Comparison of ENCODE assay signal across 17 cellular contexts in the genomic region with DNA sequence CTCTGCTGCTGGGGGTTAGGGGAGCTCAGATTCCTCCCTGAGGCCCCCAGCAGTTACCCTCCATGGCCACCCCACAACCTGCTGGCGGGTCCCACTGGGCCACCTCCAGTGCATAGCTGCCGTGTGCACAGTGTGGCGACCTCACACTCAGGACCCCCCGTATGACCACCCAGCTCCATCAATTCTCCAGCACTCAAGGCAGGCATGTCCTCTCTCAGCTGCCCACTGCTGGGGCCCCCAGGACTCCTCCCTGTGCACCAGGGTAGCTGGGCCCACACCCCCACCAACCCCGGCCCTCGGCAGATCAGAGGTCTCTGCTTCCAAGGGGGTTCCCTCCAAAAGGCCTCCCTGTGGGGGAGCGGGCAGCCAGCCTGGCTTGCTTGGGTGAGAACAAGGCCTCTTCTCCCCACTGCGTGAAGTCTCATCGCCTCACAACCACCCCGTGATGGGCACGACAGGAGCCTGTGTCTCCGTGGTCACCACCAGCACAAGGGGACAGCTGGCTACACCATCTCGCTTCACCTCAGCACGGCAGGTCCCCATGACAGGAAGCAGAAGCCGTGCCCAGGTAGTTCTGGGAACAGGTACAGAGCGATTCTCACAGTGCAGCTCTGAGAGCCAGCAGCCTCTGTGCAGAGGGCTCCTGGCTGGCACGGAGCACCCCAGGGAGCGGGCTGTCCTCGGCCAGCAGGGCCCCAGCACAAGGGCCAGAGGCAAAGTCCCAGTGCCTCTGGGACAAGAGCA. TPM values are rescaled to one million over a fixed set of nuclear protein-coding genes. Genes with fewer than 3 reads are reported as not detected.
DNase-seq lines count a peak whose midpoint lies in the region; ATAC-seq and TF ChIP-seq lines count a peak whose summit lies in the region.
"Had no signal": no experiment of that assay in that cellular context is flagged by ENCODE, and none has a peak within 500 bp of the region (broad histone marks: within the 10 kb centered on the region; RNA-seq: fewer than 3 reads in every experiment).

No MANE protein-coding gene starts in this region.

- ATAC-seq in activated CD8-positive, alpha-beta memory T cell treated with anti-CD3 and anti-CD28 coated beads, Interleukin-2, amount 10 ng/mL, durations not matched to agents 7 days and 5 days, result no peak
- ATAC-seq: GM23338, left lung had no signal

- DNase-seq in activated CD8-positive, alpha-beta memory T cell treated with anti-CD3 and anti-CD28 coated beads, Interleukin-2, amount 50 U/mL, for 48 hours, result peak; percentile 47
- DNase-seq in activated CD8-positive, alpha-beta memory T cell treated with anti-CD3 and anti-CD28 coated beads, Interleukin-2, amount 10 ng/mL, durations not matched to agents 7 days and 5 days, result no peak
- DNase-seq in glutamatergic neuron (peak; percentile 19), midbrain (lab: John Stamatoyannopoulos, UW) (no peak), NCI-H82 (lab: John Stamatoyannopoulos, UW) (no peak), SKM-1 treated with dmso at 0.1 percent for 144 hours (lab: John Stamatoyannopoulos, UW; ENCODE audit: unreplicated experiment) (no peak)
- peak; percentile 22 for DNase-seq in stimulated activated CD8-positive, alpha-beta memory T cell treated with anti-CD3 and anti-CD28 coated beads, Interleukin-4, amount 100 ng/mL, for 48 hours
- DNase-seq: activated CD4-positive, alpha-beta T cell treated with anti-CD3 and anti-CD28 coated beads, Interleukin-2, amount 50 U/mL, for 4 hours; COR-L47; dermis blood vessel endothelial cell; GDM1; NCI-H1092 treated with DMSO at 0.1 percent for 48 hours; T1000 had no signal

- H3K4me3 ChIP-seq in HEK293 (ENCODE audit: low read depth, low read length), result no peak overlapping the region
- H3K4me3 ChIP-seq: GM23338, left lung, suprapubic skin had no signal

- H3K27me3 Mint-ChIP-seq in activated CD8-positive, alpha-beta memory T cell treated with anti-CD3 and anti-CD28 coated beads, Interleukin-2, amount 10 ng/mL, durations not matched to agents 7 days and 5 days, result no peaks in the 10 kb centered on the region
- H3K27me3 Mint-ChIP-seq in glutamatergic neuron (ENCODE audit: unreplicated experiment), result no peaks in the 10 kb centered on the region

- peaks cover 13% of the 10 kb centered on the region for H3K4me1 Mint-ChIP-seq in activated CD8-positive, alpha-beta memory T cell treated with anti-CD3 and anti-CD28 coated beads, Interleukin-2, amount 10 ng/mL, durations not matched to agents 7 days and 5 days
- H3K4me1 Mint-ChIP-seq in glutamatergic neuron (ENCODE audit: low read depth, unreplicated experiment), result peaks cover 5% of the 10 kb centered on the region
- H3K4me1 Mint-ChIP-seq: GM23338 had no signal

- no peaks in the 10 kb centered on the region for H3K9me3 ChIP-seq in HEK293 (ENCODE audit: control insufficient read depth, insufficient read depth, low read depth, low read length)
- H3K9me3 ChIP-seq: left lung, suprapubic skin had no signal

- H3K9me3 Mint-ChIP-seq in activated CD8-positive, alpha-beta memory T cell treated with anti-CD3 and anti-CD28 coated beads, Interleukin-2, amount 10 ng/mL, durations not matched to agents 7 days and 5 days (ENCODE audit: low read depth), result no peaks in the 10 kb centered on the region
- H3K9me3 Mint-ChIP-seq in glutamatergic neuron (ENCODE audit: unreplicated experiment), result peaks cover 10% of the 10 kb centered on the region

- POLR2A ChIA-PET in HEK293 (lab: Yijun Ruan, JAX), result no interaction called here

- TF ChIP-seq CTCF in HEK293 (tag by site-specific recombination; IDR thresholded peaks at IDR 0.05) (no peak), glutamatergic neuron (IDR thresholded peaks at IDR 0.05; ENCODE audit: partially characterized antibody, unreplicated experiment) (no peak)

- CTCF ChIA-PET in activated CD8-positive, alpha-beta memory T cell treated with anti-CD3 and anti-CD28 coated beads, Interleukin-2, amount 10 ng/mL, durations not matched to agents 7 days and 5 days (lab: Charles Lee), result interaction anchor here (1.1 kb wide), 1 partner anchor 222 kb away, joined by 3 read pairs; a partner anchor contains a TSS
- CTCF ChIA-PET in HEK293 (lab: Yijun Ruan, JAX), result no interaction called here

- no peak overlapping the region for H3K27ac Mint-ChIP-seq in activated CD8-positive, alpha-beta memory T cell treated with anti-CD3 and anti-CD28 coated beads, Interleukin-2, amount 10 ng/mL, durations not matched to agents 7 days and 5 days
- H3K27ac Mint-ChIP-seq in glutamatergic neuron (ENCODE audit: unreplicated experiment), result no peak overlapping the region
- H3K27ac Mint-ChIP-seq: GM23338 had no signal

- no peaks in the 10 kb centered on the region for H3K36me3 Mint-ChIP-seq in activated CD8-positive, alpha-beta memory T cell treated with anti-CD3 and anti-CD28 coated beads, Interleukin-2, amount 10 ng/mL, durations not matched to agents 7 days and 5 days
- H3K36me3 Mint-ChIP-seq in glutamatergic neuron (ENCODE audit: unreplicated experiment), result no peaks in the 10 kb centered on the region

- H3K4me3 Mint-ChIP-seq in activated CD8-positive, alpha-beta memory T cell treated with anti-CD3 and anti-CD28 coated beads, Interleukin-2, amount 10 ng/mL, durations not matched to agents 7 days and 5 days, result no peak overlapping the region
- no peak overlapping the region for H3K4me3 Mint-ChIP-seq in glutamatergic neuron (ENCODE audit: unreplicated experiment)
- H3K4me3 Mint-ChIP-seq: GM23338 had no signal

- H3K4me1 ChIP-seq in HEK293 (ENCODE audit: control insufficient read depth, insufficient read depth, low read length), result no peaks in the 10 kb centered on the region

- no peak overlapping the region for H3K27ac ChIP-seq in HEK293 (ENCODE audit: extremely low read depth, low read depth, low read length)
- H3K27ac ChIP-seq: suprapubic skin had no signal

- H3K36me3 ChIP-seq in HEK293 (ENCODE audit: control insufficient read depth in 2 of 2, insufficient read depth in 1 of 2, low read length in 2 of 2), result peaks cover 0 to 31% of the 10 kb centered on the region in 2 experiments; a peak in 1 of 3 replicates

TF ChIP-seq in HEK293, 187 proteins besides CTCF, POLR2A, EP300 and RAD21:
- TF ChIP-seq ZNF664 (tag by site-specific recombination; IDR thresholded peaks at IDR 0.05), result no peak
- TF ChIP-seq ZNF530 (tag by site-specific recombination; IDR thresholded peaks at IDR 0.05; ENCODE audit: low read depth), result no peak
- no peak for TF ChIP-seq ZNF792 (tag by site-specific recombination; IDR thresholded peaks at IDR 0.05)
- TF ChIP-seq, protein P1, sequence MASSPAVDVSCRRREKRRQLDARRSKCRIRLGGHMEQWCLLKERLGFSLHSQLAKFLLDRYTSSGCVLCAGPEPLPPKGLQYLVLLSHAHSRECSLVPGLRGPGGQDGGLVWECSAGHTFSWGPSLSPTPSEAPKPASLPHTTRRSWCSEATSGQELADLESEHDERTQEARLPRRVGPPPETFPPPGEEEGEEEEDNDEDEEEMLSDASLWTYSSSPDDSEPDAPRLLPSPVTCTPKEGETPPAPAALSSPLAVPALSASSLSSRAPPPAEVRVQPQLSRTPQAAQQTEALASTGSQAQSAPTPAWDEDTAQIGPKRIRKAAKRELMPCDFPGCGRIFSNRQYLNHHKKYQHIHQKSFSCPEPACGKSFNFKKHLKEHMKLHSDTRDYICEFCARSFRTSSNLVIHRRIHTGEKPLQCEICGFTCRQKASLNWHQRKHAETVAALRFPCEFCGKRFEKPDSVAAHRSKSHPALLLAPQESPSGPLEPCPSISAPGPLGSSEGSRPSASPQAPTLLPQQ (tag by site-specific recombination; IDR thresholded peaks at IDR 0.05), result 0 out of 2 replicates have a peak, but pooled peaks have one; percentile 45
- TF ChIP-seq SCRT2 (tag by site-specific recombination; IDR thresholded peaks at IDR 0.05), result no peak
- TF ChIP-seq ZIC2 (tag by site-specific recombination; IDR thresholded peaks at IDR 0.05), result peak; percentile 32; the same call in 1 of the 2 replicates
- TF ChIP-seq, protein P2, sequence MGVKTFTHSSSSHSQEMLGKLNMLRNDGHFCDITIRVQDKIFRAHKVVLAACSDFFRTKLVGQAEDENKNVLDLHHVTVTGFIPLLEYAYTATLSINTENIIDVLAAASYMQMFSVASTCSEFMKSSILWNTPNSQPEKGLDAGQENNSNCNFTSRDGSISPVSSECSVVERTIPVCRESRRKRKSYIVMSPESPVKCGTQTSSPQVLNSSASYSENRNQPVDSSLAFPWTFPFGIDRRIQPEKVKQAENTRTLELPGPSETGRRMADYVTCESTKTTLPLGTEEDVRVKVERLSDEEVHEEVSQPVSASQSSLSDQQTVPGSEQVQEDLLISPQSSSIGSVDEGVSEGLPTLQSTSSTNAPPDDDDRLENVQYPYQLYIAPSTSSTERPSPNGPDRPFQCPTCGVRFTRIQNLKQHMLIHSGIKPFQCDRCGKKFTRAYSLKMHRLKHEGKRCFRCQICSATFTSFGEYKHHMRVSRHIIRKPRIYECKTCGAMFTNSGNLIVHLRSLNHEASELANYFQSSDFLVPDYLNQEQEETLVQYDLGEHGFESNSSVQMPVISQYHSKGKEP (tag by site-specific recombination; IDR thresholded peaks at IDR 0.05), result no peak
- TF ChIP-seq GLIS1 (tag by site-specific recombination; IDR thresholded peaks at IDR 0.05), result peak; percentile 71
- peak; percentile 79 for TF ChIP-seq GLIS2 (tag by site-specific recombination; IDR thresholded peaks at IDR 0.05)

RNA-seq across cellular contexts. Expression of a gene that starts 4.6 kb away (rescaled TPM):
- total RNA-seq in activated CD8-positive, alpha-beta memory T cell treated with anti-CD3 and anti-CD28 coated beads, Interleukin-2, amount 10 ng/mL, durations not matched to agents 7 days and 5 days, result 10 to 100 TPM; 29.8 to 34.5 TPM
- total RNA-seq in glutamatergic neuron (ENCODE audit: unreplicated experiment), result 15.6 TPM

RNA-seq across cellular contexts. Expression of a gene that starts 4.6 kb away (rescaled TPM):
- 1 to 10 TPM; 5.5 to 5.6 TPM for total RNA-seq in activated CD8-positive, alpha-beta memory T cell treated with anti-CD3 and anti-CD28 coated beads, Interleukin-2, amount 10 ng/mL, durations not matched to agents 7 days and 5 days
- total RNA-seq in glutamatergic neuron (ENCODE audit: unreplicated experiment), result 6.8 TPM

RNA-seq across cellular contexts. Expression of a gene that starts 15.4 kb away (rescaled TPM):
- 10 to 100 TPM; 13.7 to 14.3 TPM for total RNA-seq in activated CD8-positive, alpha-beta memory T cell treated with anti-CD3 and anti-CD28 coated beads, Interleukin-2, amount 10 ng/mL, durations not matched to agents 7 days and 5 days
- 143 TPM for total RNA-seq in glutamatergic neuron (ENCODE audit: unreplicated experiment)

Comparison
In these comparisons a context has a peak if more than half of its experiments do, and no peak if none do; other contexts are left out.
1. DNase-seq: peak in activated CD8-positive, alpha-beta memory T cell treated with anti-CD3 and anti-CD28 coated beads, Interleukin-2, amount 50 U/mL, for 48 hours (single experiment), glutamatergic neuron (single experiment) and stimulated activated CD8-positive, alpha-beta memory T cell treated with anti-CD3 and anti-CD28 coated beads, Interleukin-4, amount 100 ng/mL, for 48 hours (single experiment); none in activated CD8-positive, alpha-beta memory T cell treated with anti-CD3 and anti-CD28 coated beads, Interleukin-2, amount 10 ng/mL, durations not matched to agents 7 days and 5 days (single experiment), midbrain (single experiment), NCI-H82 (single experiment) and SKM-1 treated with dmso at 0.1 percent for 144 hours (single experiment).